13 cellular contexts compared by ENCODE assay signal in genomic region chr12:50186667-50187066, GRCh38. TPM values are rescaled to one million over a fixed set of nuclear protein-coding genes. Genes with fewer than 3 reads are reported as not detected.
DNase-seq lines count a peak whose midpoint lies in the region; ATAC-seq, FAIRE-seq and TF ChIP-seq lines count a peak whose summit lies in the region.
"Had no signal": no experiment of that assay in that cellular context is flagged by ENCODE, and none has a peak within 500 bp of the region (broad histone marks: within the 10 kb centered on the region; RNA-seq: fewer than 3 reads in every experiment).

No MANE protein-coding gene starts in this region.

- FAIRE-seq in HTR-8/SVneo (lab: Jason Lieb, UNC): no peak

- no peaks in the 10 kb centered on the region for H3K9me3 Mint-ChIP-seq in natural killer cell treated with Interleukin-12 subunit alpha and Interleukin-12 subunit beta and Interleukin-15 and Interleukin-18, amount 100 ng/mL, for 72 hours
- H3K9me3 Mint-ChIP-seq in natural killer cell: no peaks in the 10 kb centered on the region
- H3K9me3 Mint-ChIP-seq in type B pancreatic cell: no peaks in the 10 kb centered on the region

- H3K27me3 ChIP-seq in adipocyte (replicated peaks; ENCODE audit: control insufficient read depth, insufficient read depth, low read length): no peaks in the 10 kb centered on the region
- H3K27me3 ChIP-seq: BLaER1, dorsolateral prefrontal cortex had no signal

- H3K4me1 Mint-ChIP-seq in natural killer cell treated with Interleukin-12 subunit alpha and Interleukin-12 subunit beta and Interleukin-15 and Interleukin-18, amount 100 ng/mL, for 72 hours (ENCODE audit: low read depth in 2 of 2): peaks cover 3 to 23% of the 10 kb centered on the region in 2 donors
- H3K4me1 Mint-ChIP-seq in natural killer cell (peaks cover 0 to 5% of the 10 kb centered on the region in 2 donors), type B pancreatic cell (ENCODE audit: unreplicated experiment) (peaks cover 15% of the 10 kb centered on the region)

- no peak for ATAC-seq in natural killer cell treated with Interleukin-12 subunit alpha and Interleukin-12 subunit beta and Interleukin-15 and Interleukin-18, amount 100 ng/mL, for 72 hours
- ATAC-seq in natural killer cell: no peak
- ATAC-seq: HCT116 had no signal

- TF ChIP-seq CTCF in natural killer cell (IDR thresholded peaks at IDR 0.05) (no peak), type B pancreatic cell (conservative IDR thresholded peaks at IDR 0.05) (no peak)

- H3K27me3 Mint-ChIP-seq in natural killer cell treated with Interleukin-12 subunit alpha and Interleukin-12 subunit beta and Interleukin-15 and Interleukin-18, amount 100 ng/mL, for 72 hours: no peaks in the 10 kb centered on the region
- no peaks in the 10 kb centered on the region for H3K27me3 Mint-ChIP-seq in natural killer cell (ENCODE audit: low read depth in 2 of 2)
- H3K27me3 Mint-ChIP-seq in type B pancreatic cell: no peaks in the 10 kb centered on the region

- peak overlapping the region; percentile 60 for H3K4me3 ChIP-seq in adipocyte (ENCODE audit: low read length)
- H3K4me3 ChIP-seq: BLaER1, dorsolateral prefrontal cortex had no signal

- H3K4me1 ChIP-seq in adipocyte (ENCODE audit: control insufficient read depth, insufficient read depth, low read length): peaks cover 67% of the 10 kb centered on the region

- peak overlapping the region; percentile 82 for H3K9ac ChIP-seq in adipocyte (ENCODE audit: low read length)
- H3K9ac ChIP-seq: BLaER1 had no signal

- no peak for DNase-seq in natural killer cell treated with Interleukin-12 subunit alpha and Interleukin-12 subunit beta and Interleukin-15 and Interleukin-18, amount 100 ng/mL, for 72 hours (ENCODE audit: low spot score)
- DNase-seq in natural killer cell (no peak), adipocyte (ENCODE audit: low read depth) (peak; percentile 66), iris pigment epithelial cell (ENCODE audit: low read depth) (peak; percentile 62), type B pancreatic cell (ENCODE audit: extremely low spot score, unreplicated experiment) (no peak), HTR-8/SVneo (ENCODE audit: insufficient read length, low spot score) (no peak), NCI-H1105 treated with DMSO at 0.1 percent for 48 hours (lab: John Stamatoyannopoulos, UW) (no peak), D341Med (ENCODE audit: low spot score) (no peak)
- DNase-seq: dorsolateral prefrontal cortex, mesendoderm, NCI-H748 treated with DMSO at 0.1 percent for 48 hours had no signal

- intact Hi-C loops in natural killer cell (cut with micrococcal nuclease): no loop called here

- peaks cover 69% of the 10 kb centered on the region for H3K36me3 ChIP-seq in adipocyte (ENCODE audit: control insufficient read depth, insufficient read depth, low read length, severe bottlenecking)

- H3K36me3 Mint-ChIP-seq in natural killer cell treated with Interleukin-12 subunit alpha and Interleukin-12 subunit beta and Interleukin-15 and Interleukin-18, amount 100 ng/mL, for 72 hours: peaks cover 4% of the 10 kb centered on the region
- H3K36me3 Mint-ChIP-seq in natural killer cell: no peaks in the 10 kb centered on the region
- peaks cover under 1% of the 10 kb centered on the region for H3K36me3 Mint-ChIP-seq in type B pancreatic cell

- H3K9me3 ChIP-seq in adipocyte (ENCODE audit: control insufficient read depth, low read length): no peaks in the 10 kb centered on the region
- H3K9me3 ChIP-seq: BLaER1 had no signal

- H3K4me3 Mint-ChIP-seq in natural killer cell treated with Interleukin-12 subunit alpha and Interleukin-12 subunit beta and Interleukin-15 and Interleukin-18, amount 100 ng/mL, for 72 hours: peak overlapping the region; percentile 44
- H3K4me3 Mint-ChIP-seq in natural killer cell (no peak overlapping the region), type B pancreatic cell (no peak overlapping the region)

- peak overlapping the region; percentile 78 for H3K27ac Mint-ChIP-seq in natural killer cell treated with Interleukin-12 subunit alpha and Interleukin-12 subunit beta and Interleukin-15 and Interleukin-18, amount 100 ng/mL, for 72 hours
- no peak overlapping the region for H3K27ac Mint-ChIP-seq in natural killer cell
- H3K27ac Mint-ChIP-seq in type B pancreatic cell: peak overlapping the region; percentile 60

RNA-seq across cellular contexts. Expression of gene CERS5, which starts 19.5 kb away (rescaled TPM):
- 100 to 1,000 TPM in 1 of 2 donors, 10 to 100 TPM in 1; 72.1 to 115 TPM for total RNA-seq in natural killer cell treated with Interleukin-12 subunit alpha and Interleukin-12 subunit beta and Interleukin-15 and Interleukin-18, amount 100 ng/mL, for 72 hours
- total RNA-seq in natural killer cell (10 to 100 TPM; 69.9 to 81.2 (median 75.8) TPM), type B pancreatic cell (ENCODE audit: low replicate concordance) (32.5 and 59.7 TPM in 2 replicates)

Comparison
In these comparisons a context has a peak if more than half of its experiments do, and no peak if none do; other contexts are left out.
1. H3K27ac Mint-ChIP-seq: peak in natural killer cell treated with Interleukin-12 subunit alpha and Interleukin-12 subunit beta and Interleukin-15 and Interleukin-18, amount 100 ng/mL, for 72 hours (2 of 2) and type B pancreatic cell (single experiment); none in natural killer cell (0 of 2).
2. DNase-seq: peak in adipocyte (single experiment) and iris pigment epithelial cell (single experiment); none in natural killer cell treated with Interleukin-12 subunit alpha and Interleukin-12 subunit beta and Interleukin-15 and Interleukin-18, amount 100 ng/mL, for 72 hours (single experiment), natural killer cell (single experiment), type B pancreatic cell (single experiment), HTR-8/SVneo (single experiment), NCI-H1105 treated with DMSO at 0.1 percent for 48 hours (single experiment) and D341Med (single experiment).